Comparison of ENCODE assay signal across 35 cellular contexts in genomic region chr13:112965573-112966115, GRCh38. TPM values are rescaled to one million over a fixed set of nuclear protein-coding genes. Genes with fewer than 3 reads are reported as not detected.
DNase-seq lines count a peak whose midpoint lies in the region; ATAC-seq, FAIRE-seq and TF ChIP-seq lines count a peak whose summit lies in the region.
"Had no signal": no experiment of that assay in that cellular context is flagged by ENCODE, and none has a peak within 500 bp of the region (broad histone marks: within the 10 kb centered on the region; RNA-seq: fewer than 3 reads in every experiment).

No MANE protein-coding gene starts in this region.

- peak; percentile 31 for DNase-seq in Right ventricle myocardium superior
- DNase-seq in left ventricle myocardium superior: no peak
- no peak for DNase-seq in immature natural killer cell
- DNase-seq in osteoblast (ENCODE audit: insufficient read length, low spot score, missing footprints): peak; percentile 80
- DNase-seq in upper lobe of left lung: no peak
- no peak for DNase-seq in RCC 7860 (ENCODE audit: low spot score)
- no peak for DNase-seq in NCI-H345 (lab: John Stamatoyannopoulos, UW)
- DNase-seq in NCI-H1048 (lab: John Stamatoyannopoulos, UW): no peak
- DNase-seq: activated CD4-positive, alpha-beta T cell treated with anti-CD3 and anti-CD28 coated beads, Interleukin-2, amount 50 U/mL, for 4 hours; activated CD4-positive, CD25-positive, alpha-beta regulatory T cell; activated CD8-positive, alpha-beta memory T cell treated with anti-CD3 and anti-CD28 coated beads, Interleukin-2, amount 10 ng/mL, durations not matched to agents 7 days and 5 days; activated T-cell treated with anti-CD3 and anti-CD28 coated beads, Interleukin-2, amount 50 U/mL, for 72 hours; CD4-positive, alpha-beta T cell; cerebellar nuclear complex; DMS79 treated with DMSO at 0.1 percent for 48 hours; foreskin fibroblast; GDM1; HCEC 1CT; IMR-90; mesenchymal stem cell; MV-4-11; NCI-H1436 treated with DMSO at 0.1 percent for 48 hours; NCI-H446; NCI-H82; RPMI8226; stimulated activated naive CD4-positive, alpha-beta T cell had no signal

- H3K4me1 ChIP-seq in osteoblast (ENCODE audit: insufficient read depth, low read length) (no peaks in the 10 kb centered on the region), upper lobe of left lung (peaks cover 20 to 54% (median 30%) of the 10 kb centered on the region in 4 donors)
- H3K4me1 ChIP-seq: A549 had no signal

- no peak for TF ChIP-seq POLR2A in upper lobe of left lung (IDR thresholded peaks at IDR 0.05)

- 84 to 89% methylated on average over 9 to 16 of the region's 16 CpGs for WGBS in upper lobe of left lung, 2 donors

- H4K20me1 ChIP-seq in osteoblast (ENCODE audit: insufficient read depth, low read length): no peaks in the 10 kb centered on the region

- H3K4me2 ChIP-seq in osteoblast (ENCODE audit: insufficient read depth, low read length): no peak overlapping the region
- H3K4me2 ChIP-seq: A549 had no signal

- H3K79me2 ChIP-seq in osteoblast (ENCODE audit: insufficient read depth, low read length): no peaks in the 10 kb centered on the region

- no peak overlapping the region for H3K27ac ChIP-seq in osteoblast (ENCODE audit: low read depth, low read length)
- H3K27ac ChIP-seq in upper lobe of left lung: peak overlapping the region; percentile 56 to 84 (median 75)
- H3K27ac ChIP-seq: A549, neutrophil, SK-N-MC had no signal

- H3K9me3 Mint-ChIP-seq in immature natural killer cell: no peaks in the 10 kb centered on the region
- H3K9me3 Mint-ChIP-seq: activated T-cell treated with anti-CD3 and anti-CD28 coated beads, Interleukin-2, amount 50 U/mL, for 72 hours; CD4-positive, alpha-beta T cell had no signal

- H3K27me3 Mint-ChIP-seq in immature natural killer cell (ENCODE audit: low read depth in 3 of 3): peaks cover 11 to 17% (median 14%) of the 10 kb centered on the region in 3 donors
- H3K27me3 Mint-ChIP-seq: CD4-positive, alpha-beta T cell; progenitor cell of endocrine pancreas had no signal

- H3K27me3 ChIP-seq in osteoblast (ENCODE audit: insufficient read depth, low read length) (peaks cover 40% of the 10 kb centered on the region), upper lobe of left lung (peaks cover 0 to 8% (median 3%) of the 10 kb centered on the region in 4 donors)
- H3K27me3 ChIP-seq: body of pancreas had no signal

- intact Hi-C loops in Right ventricle myocardium superior (cut with DNase I): no loop called here
- intact Hi-C loops in left ventricle myocardium superior (cut with micrococcal nuclease): no loop called here

- TF ChIP-seq EP300 in upper lobe of left lung (IDR thresholded peaks at IDR 0.05): no peak

- no peak for ATAC-seq in Right ventricle myocardium superior (ENCODE audit: poor library complexity)
- ATAC-seq in left ventricle myocardium superior: no peak
- ATAC-seq in upper lobe of left lung (ENCODE audit: low FRiP score in 2 of 2): no peak
- ATAC-seq: A549; activated CD8-positive, alpha-beta memory T cell treated with anti-CD3 and anti-CD28 coated beads, Interleukin-2, amount 10 ng/mL, durations not matched to agents 7 days and 5 days; activated T-cell treated with anti-CD3 and anti-CD28 coated beads, Interleukin-2, amount 50 U/mL, for 72 hours; body of pancreas had no signal

- no peaks in the 10 kb centered on the region for H3K36me3 Mint-ChIP-seq in immature natural killer cell

- H3K9me3 ChIP-seq in osteoblast (ENCODE audit: low read depth, low read length) (no peaks in the 10 kb centered on the region), upper lobe of left lung (no peaks in the 10 kb centered on the region)
- H3K9me3 ChIP-seq: A549, adrenal gland, body of pancreas, esophagus muscularis mucosa, neutrophil, uterus had no signal

- TF ChIP-seq CTCF in osteoblast (IDR thresholded peaks at IDR 0.05; ENCODE audit: extremely low read depth, low read depth, low read length) (no peak), upper lobe of left lung (IDR thresholded peaks at IDR 0.05) (no peak)

- H3K4me3 ChIP-seq in osteoblast (ENCODE audit: insufficient read depth, low read length) (no peak overlapping the region), upper lobe of left lung (peak overlapping the region in 1 of 4 donors; percentile 2)
- H3K4me3 ChIP-seq: A549, adrenal gland, body of pancreas, esophagus muscularis mucosa, SK-N-MC, uterus had no signal

- no peak overlapping the region for H3K27ac Mint-ChIP-seq in immature natural killer cell
- H3K27ac Mint-ChIP-seq: activated CD8-positive, alpha-beta memory T cell treated with anti-CD3 and anti-CD28 coated beads, Interleukin-2, amount 10 ng/mL, durations not matched to agents 7 days and 5 days; activated T-cell treated with anti-CD3 and anti-CD28 coated beads, Interleukin-2, amount 50 U/mL, for 72 hours had no signal

- H3K4me3 Mint-ChIP-seq in immature natural killer cell: peak overlapping the region in 3 of 5 donors; percentile 7 to 19 (median 8)
- H3K4me3 Mint-ChIP-seq: activated CD8-positive, alpha-beta memory T cell treated with anti-CD3 and anti-CD28 coated beads, Interleukin-2, amount 10 ng/mL, durations not matched to agents 7 days and 5 days; activated T-cell treated with anti-CD3 and anti-CD28 coated beads, Interleukin-2, amount 50 U/mL, for 72 hours had no signal

- no peak overlapping the region for H2AFZ ChIP-seq in osteoblast (ENCODE audit: low read length)

- H3K36me3 ChIP-seq in osteoblast (ENCODE audit: insufficient read depth, low read length) (no peaks in the 10 kb centered on the region), upper lobe of left lung (no peaks in the 10 kb centered on the region)
- H3K36me3 ChIP-seq: adrenal gland, esophagus muscularis mucosa, neutrophil, uterus had no signal

- peaks cover 20% of the 10 kb centered on the region in 2 donors for H3K4me1 Mint-ChIP-seq in immature natural killer cell

- no peak for FAIRE-seq in RCC 7860 (lab: Jason Lieb, UNC)
- FAIRE-seq: A549, endometrium had no signal

RNA-seq across cellular contexts. Expression of gene MCF2L, which starts 3.4 kb away (rescaled TPM):
- 38.1 TPM for total RNA-seq in Right ventricle myocardium superior
- 49.5 TPM for total RNA-seq in left ventricle myocardium superior
- polyA plus RNA-seq in immature natural killer cell: under 1 TPM in 1 of 3 donors, not detected in 2; 0.82 TPM
- total RNA-seq in osteoblast: 6.5 TPM in 2 replicates
- total RNA-seq in upper lobe of left lung: 10 to 100 TPM; 14.3 to 99.5 (median 53.1) TPM
- polyA plus RNA-seq: IMR-90 had no signal

Comparison
In these comparisons a context has a peak if more than half of its experiments do, and no peak if none do; other contexts are left out.
1. DNase-seq: peak in Right ventricle myocardium superior (single experiment) and osteoblast (single experiment); none in left ventricle myocardium superior (single experiment), immature natural killer cell (0 of 3), upper lobe of left lung (0 of 2), RCC 7860 (single experiment), NCI-H345 (single experiment) and NCI-H1048 (single experiment).